In the genomic region with DNA sequence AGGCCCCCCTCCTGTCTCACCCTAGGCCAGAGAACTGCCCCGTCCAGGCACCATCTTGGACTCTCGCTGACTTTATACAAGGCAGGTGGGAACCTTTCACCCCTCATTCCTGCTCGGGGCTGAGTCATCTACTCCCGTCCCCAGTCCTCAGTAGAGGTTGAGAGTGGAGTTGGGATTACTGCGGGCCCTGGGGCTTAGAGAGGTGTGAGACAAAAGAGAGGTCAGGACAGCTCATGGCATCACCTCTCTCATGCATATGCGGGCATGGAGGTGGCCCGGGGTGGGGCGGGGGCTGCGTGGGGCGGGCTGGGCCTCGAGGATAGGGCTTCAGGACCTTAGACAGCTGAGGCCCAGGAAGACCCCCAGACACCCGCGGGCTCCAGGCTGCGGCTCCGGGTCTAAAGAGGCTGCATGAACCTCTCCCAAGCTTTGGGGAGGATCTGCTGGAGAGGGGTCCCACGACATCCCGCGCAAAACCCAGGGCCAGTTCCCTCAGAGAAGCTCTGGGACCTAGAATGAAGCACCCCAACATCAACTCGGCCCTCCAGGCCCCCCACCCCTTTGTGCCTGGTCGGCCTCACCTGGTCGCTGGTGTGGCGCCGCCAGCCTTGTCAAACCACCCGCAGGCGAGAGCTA, we compare ENCODE assay signal across 1 cellular context.
TF ChIP-seq lines count a peak whose summit lies in the region.

No MANE protein-coding gene starts in this region.

TF ChIP-seq in GM23338, 12 proteins besides CTCF, POLR2A, EP300 and RAD21 (continued from another document):
- TF ChIP-seq ETS1 (IDR thresholded peaks at IDR 0.05) (no peak), STAT1 (IDR thresholded peaks at IDR 0.05; ENCODE audit: unreplicated experiment) (no peak), JUNB (IDR thresholded peaks at IDR 0.05; ENCODE audit: unreplicated experiment) (no peak), POLR2AphosphoS5 (IDR thresholded peaks at IDR 0.05; ENCODE audit: low read depth) (0 out of 2 replicates have a peak, but pooled peaks have one; percentile 17)
